In the genomic region with DNA sequence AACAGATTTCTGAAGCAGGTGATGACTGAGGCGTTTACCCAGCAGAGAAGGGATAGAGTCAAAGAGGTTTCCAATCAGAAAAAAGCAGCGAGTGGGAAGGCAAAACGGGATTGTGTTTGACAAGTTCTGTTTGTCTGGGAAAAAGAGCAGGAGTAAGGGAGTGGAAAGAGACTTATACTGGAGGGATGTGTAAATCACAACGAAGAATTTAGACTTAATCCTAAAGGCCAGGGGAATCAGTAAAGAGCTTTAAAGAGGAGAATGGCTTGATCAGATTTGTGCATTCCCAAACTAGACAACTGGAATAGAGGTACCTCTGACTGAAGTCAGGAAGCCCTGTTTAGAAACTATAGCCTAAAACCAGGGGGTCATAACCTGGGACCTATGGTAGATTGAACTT, we compare ENCODE assay signal across 29 cellular contexts.
"Had no signal": no experiment of that assay in that cellular context is flagged by ENCODE, and none has a peak within 500 bp of the region (broad histone marks: within the 10 kb centered on the region; RNA-seq: fewer than 3 reads in every experiment).

No MANE protein-coding gene starts in this region.

- H3K4me3 Mint-ChIP-seq: activated B cell treated with CpG ODN at 0.5 μM for 24 hours; activated CD8-positive, alpha-beta T cell treated with anti-CD3 and anti-CD28 coated beads for 36 hours; activated naive CD4-positive, alpha-beta T cell treated with anti-CD3 and anti-CD28 coated beads for 36 hours; activated naive CD4-positive, alpha-beta T cell treated with anti-CD3 and anti-CD28 coated beads, Interleukin-2, amount 50 U/mL, for 24 hours; activated naive CD8-positive, alpha-beta T cell treated with anti-CD3 and anti-CD28 coated beads for 36 hours; activated naive CD8-positive, alpha-beta T cell treated with anti-CD3 and anti-CD28 coated beads, Interleukin-2, amount 50 U/mL, for 24 hours; activated T-helper 1 cell treated with anti-CD3 and anti-CD28 coated beads, Interleukin-12 subunit alpha, Interleukin-12 subunit beta, Interleukin-2, Interleukin-4 antibody, amounts not matched to agents 30 ng/mL and 10 ng/mL and 1 ng/mL, durations not matched to agents 14 hours and 24 hours and 36 hours; effector memory CD8-positive, alpha-beta T cell had no signal

- ATAC-seq: body of pancreas; effector memory CD8-positive, alpha-beta T cell; esophagus mucosa had no signal

- H3K27me3 ChIP-seq: adrenal gland, body of pancreas had no signal

- H3K9me3 Mint-ChIP-seq: activated B cell treated with CpG ODN at 0.5 μM for 24 hours; activated CD8-positive, alpha-beta T cell treated with anti-CD3 and anti-CD28 coated beads for 36 hours; activated naive CD4-positive, alpha-beta T cell treated with anti-CD3 and anti-CD28 coated beads for 36 hours; activated naive CD4-positive, alpha-beta T cell treated with anti-CD3 and anti-CD28 coated beads, Interleukin-2, amount 50 U/mL, for 24 hours; activated naive CD8-positive, alpha-beta T cell treated with anti-CD3 and anti-CD28 coated beads for 36 hours; activated naive CD8-positive, alpha-beta T cell treated with anti-CD3 and anti-CD28 coated beads, Interleukin-2, amount 50 U/mL, for 24 hours; activated T-helper 1 cell treated with anti-CD3 and anti-CD28 coated beads, Interleukin-12 subunit alpha, Interleukin-12 subunit beta, Interleukin-2, Interleukin-4 antibody, amounts not matched to agents 30 ng/mL and 10 ng/mL and 1 ng/mL, durations not matched to agents 14 hours and 24 hours and 36 hours; activated T-helper 2 cell treated with anti-CD3 and anti-CD28 coated beads, Interferon-gamma antibody, Interleukin-2, Interleukin-4, amounts not matched to agents 10 μg/mL and 5 μg/mL and 100 μg/mL, durations not matched to agents 14 hours and 24 hours and 36 hours; effector memory CD8-positive, alpha-beta T cell had no signal

- DNase-seq: activated B cell treated with CpG ODN at 0.5 μM for 24 hours; activated CD4-positive, alpha-beta T cell treated with anti-CD3 and anti-CD28 coated beads for 48 hours; activated CD4-positive, alpha-beta T cell treated with anti-CD3 and anti-CD28 coated beads, Interleukin-2, amount 50 U/mL, for 1 hour; activated CD4-positive, alpha-beta T cell treated with anti-CD3 and anti-CD28 coated beads, Interleukin-2, amount 50 U/mL, for 48 hours; activated CD8-positive, alpha-beta memory T cell treated with anti-CD3 and anti-CD28 coated beads for 24 hours; activated CD8-positive, alpha-beta memory T cell treated with anti-CD3 and anti-CD28 coated beads, Interleukin-2, amount 50 U/mL, for 4 hours; activated effector memory CD4-positive, alpha-beta T cell treated with anti-CD3 and anti-CD28 coated beads, Interleukin-2, amount 50 U/mL, for 16 hours; activated naive CD8-positive, alpha-beta T cell treated with anti-CD3 and anti-CD28 coated beads for 36 hours; activated naive CD8-positive, alpha-beta T cell treated with anti-CD3 and anti-CD28 coated beads, Interleukin-2, amount 50 U/mL, for 24 hours; activated T-cell treated with anti-CD3 and anti-CD28 coated beads, Interleukin-2, amount 50 U/mL, for 1 hour; activated T-cell treated with anti-CD3 and anti-CD28 coated beads, Interleukin-2, amount 50 U/mL, for 48 hours; adrenal gland; amygdala; aorta; caudate nucleus; cortex of kidney; effector CD4-positive, alpha-beta T cell; effector memory CD8-positive, alpha-beta T cell; foreskin fibroblast; head of caudate nucleus; hippocampal formation; T-helper 2 cell had no signal

- H3K27ac Mint-ChIP-seq: activated B cell treated with CpG ODN at 0.5 μM for 24 hours; activated CD8-positive, alpha-beta T cell treated with anti-CD3 and anti-CD28 coated beads for 36 hours; activated naive CD4-positive, alpha-beta T cell treated with anti-CD3 and anti-CD28 coated beads for 36 hours; activated naive CD4-positive, alpha-beta T cell treated with anti-CD3 and anti-CD28 coated beads, Interleukin-2, amount 50 U/mL, for 24 hours; activated naive CD8-positive, alpha-beta T cell treated with anti-CD3 and anti-CD28 coated beads for 36 hours; activated naive CD8-positive, alpha-beta T cell treated with anti-CD3 and anti-CD28 coated beads, Interleukin-2, amount 50 U/mL, for 24 hours; activated T-helper 1 cell treated with anti-CD3 and anti-CD28 coated beads, Interleukin-12 subunit alpha, Interleukin-12 subunit beta, Interleukin-2, Interleukin-4 antibody, amounts not matched to agents 30 ng/mL and 10 ng/mL and 1 ng/mL, durations not matched to agents 14 hours and 24 hours and 36 hours; activated T-helper 2 cell treated with anti-CD3 and anti-CD28 coated beads, Interferon-gamma antibody, Interleukin-2, Interleukin-4, amounts not matched to agents 10 μg/mL and 5 μg/mL and 100 μg/mL, durations not matched to agents 14 hours and 24 hours and 36 hours; effector memory CD8-positive, alpha-beta T cell had no signal

- H3K4me3 ChIP-seq: adrenal gland, body of pancreas had no signal

- H3K36me3 ChIP-seq: adrenal gland had no signal

- H3K4me1 Mint-ChIP-seq: activated B cell treated with CpG ODN at 0.5 μM for 24 hours; activated naive CD4-positive, alpha-beta T cell treated with anti-CD3 and anti-CD28 coated beads, Interleukin-2, amount 50 U/mL, for 24 hours; activated naive CD8-positive, alpha-beta T cell treated with anti-CD3 and anti-CD28 coated beads, Interleukin-2, amount 50 U/mL, for 24 hours had no signal

- H3K27ac ChIP-seq: adrenal gland, body of pancreas had no signal

- H3K4me1 ChIP-seq: adrenal gland, body of pancreas had no signal

- H3K9me3 ChIP-seq: adrenal gland, body of pancreas had no signal

- H3K36me3 Mint-ChIP-seq: activated naive CD4-positive, alpha-beta T cell treated with anti-CD3 and anti-CD28 coated beads, Interleukin-2, amount 50 U/mL, for 24 hours; activated naive CD8-positive, alpha-beta T cell treated with anti-CD3 and anti-CD28 coated beads for 36 hours had no signal

- H3K27me3 Mint-ChIP-seq: activated B cell treated with CpG ODN at 0.5 μM for 24 hours; activated CD8-positive, alpha-beta T cell treated with anti-CD3 and anti-CD28 coated beads for 36 hours; activated naive CD4-positive, alpha-beta T cell treated with anti-CD3 and anti-CD28 coated beads, Interleukin-2, amount 50 U/mL, for 24 hours; activated naive CD8-positive, alpha-beta T cell treated with anti-CD3 and anti-CD28 coated beads for 36 hours; activated naive CD8-positive, alpha-beta T cell treated with anti-CD3 and anti-CD28 coated beads, Interleukin-2, amount 50 U/mL, for 24 hours; effector memory CD8-positive, alpha-beta T cell had no signal
